8 cellular contexts compared by ENCODE assay signal in genomic region chr15:69159805-69160140, GRCh38. TPM values are rescaled to one million over a fixed set of nuclear protein-coding genes. Genes with fewer than 3 reads are reported as not detected.
A peak's percentile ranks its signal among the peaks of the same experiment; 100 is the strongest.
DNase-seq lines count a peak whose midpoint lies in the region; ATAC-seq, FAIRE-seq and TF ChIP-seq lines count a peak whose summit lies in the region.

No MANE protein-coding gene starts in this region.

- CTCF ChIA-PET in endothelial cell of umbilical vein (lab: Charles Lee), result interaction anchor here (0.9 to 3.9 kb wide), 9 partner anchors 15 to 235 kb away, joined by 3 to 29 read pairs (median 4); no protein-coding TSS in a partner anchor

- ATAC-seq in HG03432 (IDR thresholded peaks at IDR 0.05; ENCODE audit: unreplicated experiment) (no peak), HG02884 (IDR thresholded peaks at IDR 0.05; ENCODE audit: unreplicated experiment) (no peak)
- ATAC-seq in activated CD4-positive, CD25-positive, alpha-beta regulatory T cell treated with anti-CD3 and anti-CD28 coated beads, Interleukin-2, amount 50 U/mL, for 24 hours, result no peak

- no peaks in the 10 kb centered on the region for H3K9me3 ChIP-seq in BLaER1
- no peaks in the 10 kb centered on the region for H3K9me3 ChIP-seq in OCI-LY1 (ENCODE audit: low read length)
- no peaks in the 10 kb centered on the region for H3K9me3 ChIP-seq in endothelial cell of umbilical vein (replicated peaks; ENCODE audit: control insufficient read depth, insufficient read depth, low read length)
- no peaks in the 10 kb centered on the region for H3K9me3 ChIP-seq in neuron (ENCODE audit: low read length)

- H3K27me3 ChIP-seq in BLaER1 (no peaks in the 10 kb centered on the region), OCI-LY1 (ENCODE audit: insufficient read depth, low read length) (no peaks in the 10 kb centered on the region; the same call in 1 of the 2 replicates), endothelial cell of umbilical vein (ENCODE audit: control insufficient read depth in 2 of 2, insufficient read depth in 2 of 2, low read length in 2 of 2) (no peaks in the 10 kb centered on the region), neuron (ENCODE audit: insufficient read depth, low read length) (peaks cover 10% of the 10 kb centered on the region)

- intact Hi-C loops in endothelial cell of umbilical vein (cut with micrococcal nuclease), result loop anchor here (1.0 to 5.0 kb wide), 7 partner anchors 48 to 255 kb away; partner anchors contain the start of gene KIF23

- POLR2A ChIA-PET in endothelial cell of umbilical vein (lab: Charles Lee), result interaction anchor here (1.0 to 1.6 kb wide), 4 partner anchors 14 to 78 kb away, joined by 3 to 12 read pairs (median 3); no protein-coding TSS in a partner anchor

- no peak for FAIRE-seq in endothelial cell of umbilical vein (lab: Jason Lieb, UNC)

- H3K9ac ChIP-seq in BLaER1 (0 out of 2 replicates have a peak overlapping the region, but pooled peaks have one; percentile 95), OCI-LY1 (ENCODE audit: low read length) (peak overlapping the region; percentile 40; the same call in 1 of the 2 replicates), endothelial cell of umbilical vein (replicated peaks; ENCODE audit: extremely low read depth, insufficient read depth, low read length) (peak overlapping the region; percentile 25)

- dilution Hi-C loops in endothelial cell of umbilical vein (cut with MboI; ENCODE audit: extremely low pct_ligation_motif_present, low sequenced_read_pairs), result no loop called here

- peak overlapping the region; percentile 96; the same call in 1 of the 2 replicates for H2AFZ ChIP-seq in OCI-LY1 (ENCODE audit: low read length)
- H2AFZ ChIP-seq in endothelial cell of umbilical vein (ENCODE audit: low read depth, low read length), result peak overlapping the region; percentile 97
- peak overlapping the region; percentile 90 for H2AFZ ChIP-seq in neuron (ENCODE audit: low read depth, low read length)

- H3K79me2 ChIP-seq in OCI-LY1 (ENCODE audit: insufficient read depth, low read length) (no peaks in the 10 kb centered on the region), endothelial cell of umbilical vein (ENCODE audit: control insufficient read depth, insufficient read depth, low read length) (peaks cover 41% of the 10 kb centered on the region)

- no peaks in the 10 kb centered on the region for H3K36me3 ChIP-seq in BLaER1
- H3K36me3 ChIP-seq in OCI-LY1 (ENCODE audit: insufficient read depth, low read length), result no peaks in the 10 kb centered on the region
- H3K36me3 ChIP-seq in endothelial cell of umbilical vein (ENCODE audit: control insufficient read depth in 2 of 2, extremely low read depth in 1 of 2, insufficient read depth in 2 of 2, low read length in 2 of 2), result no peaks in the 10 kb centered on the region
- no peaks in the 10 kb centered on the region for H3K36me3 ChIP-seq in neuron (ENCODE audit: insufficient read depth, low read length)

- H3K4me1 ChIP-seq in BLaER1, result peaks cover 14% of the 10 kb centered on the region; the same call in 1 of the 2 replicates
- H3K4me1 ChIP-seq in OCI-LY1 (ENCODE audit: insufficient read depth, low read length, severe bottlenecking), result peaks cover 13% of the 10 kb centered on the region
- H3K4me1 ChIP-seq in endothelial cell of umbilical vein (ENCODE audit: control insufficient read depth, extremely low read depth, insufficient read depth, low read length), result peaks cover 46% of the 10 kb centered on the region
- H3K4me1 ChIP-seq in neuron (ENCODE audit: insufficient read depth, low read length), result peaks cover 10% of the 10 kb centered on the region

- TF ChIP-seq CTCF in OCI-LY1 (IDR thresholded peaks at IDR 0.05; ENCODE audit: low read length) (no peak), endothelial cell of umbilical vein (IDR thresholded peaks at IDR 0.05; ENCODE audit: extremely low read depth in 1 of 2, insufficient read depth in 1 of 2, low read depth in 1 of 2, low read length in 2 of 2) (no peak)

- no peaks in the 10 kb centered on the region for H3K9me1 ChIP-seq in endothelial cell of umbilical vein (replicated peaks; ENCODE audit: control insufficient read depth, extremely low read depth, insufficient read depth, low read length)

- H3K4me3 ChIP-seq in BLaER1, result peak overlapping the region; percentile 93
- peak overlapping the region; percentile 87 for H3K4me3 ChIP-seq in OCI-LY1 (ENCODE audit: low read depth, low read length, poor library complexity, severe bottlenecking)
- H3K4me3 ChIP-seq in endothelial cell of umbilical vein (replicated peaks in 1 of 3; ENCODE audit: insufficient read depth in 1 of 3, low read depth in 1 of 3, low read length in 3 of 3), result peak overlapping the region; percentile 29 to 70 (median 38)
- peak overlapping the region; percentile 62 for H3K4me3 ChIP-seq in neuron (ENCODE audit: low read length)

- H3K9me2 ChIP-seq in OCI-LY1 (ENCODE audit: low read depth, low read length), result no peaks in the 10 kb centered on the region

- no peak for DNase-seq in endothelial cell of umbilical vein (ENCODE audit: low read depth, low spot score)
- DNase-seq in retina, result no peak

- H3K4me2 ChIP-seq in BLaER1 (peak overlapping the region; percentile 86), OCI-LY1 (ENCODE audit: low read length) (peak overlapping the region; percentile 94), endothelial cell of umbilical vein (ENCODE audit: insufficient read depth, low read length) (peak overlapping the region; percentile 91)

- no peaks in the 10 kb centered on the region for H3F3A ChIP-seq in OCI-LY1 (ENCODE audit: insufficient read depth, low read length)

- H3K27ac ChIP-seq in BLaER1 (no peak overlapping the region), OCI-LY1 (ENCODE audit: low read depth, low read length, poor library complexity, severe bottlenecking) (no peak overlapping the region), endothelial cell of umbilical vein (ENCODE audit: insufficient read depth, low read depth, low read length) (peak overlapping the region; percentile 52)

- BruUV-seq in endothelial cell of umbilical vein (replicated peaks; lab: Mats Ljungman, UMichigan), result TSS peak; percentile 98

- TF ChIP-seq POLR2A in endothelial cell of umbilical vein (IDR thresholded peaks at IDR 0.05; ENCODE audit: low read depth, low read length), result no peak

- H4K20me1 ChIP-seq in BLaER1 (peaks cover 22% of the 10 kb centered on the region), OCI-LY1 (ENCODE audit: insufficient read depth, low read length) (no peaks in the 10 kb centered on the region), endothelial cell of umbilical vein (replicated peaks; ENCODE audit: control insufficient read depth, extremely low read depth, insufficient read depth, low read length) (no peaks in the 10 kb centered on the region)

TF ChIP-seq in endothelial cell of umbilical vein, 7 proteins besides CTCF, POLR2A, EP300 and RAD21:
- TF ChIP-seq POLR2AphosphoS5 (IDR thresholded peaks at IDR 0.05; ENCODE audit: insufficient read depth, low read depth, low read length) (no peak), JUN (IDR thresholded peaks at IDR 0.05; ENCODE audit: borderline replicate concordance, insufficient read depth, insufficient read length, low read depth) (no peak)

RNA-seq across cellular contexts. Expression of gene GLCE, which starts 0.7 kb away (rescaled TPM):
- total RNA-seq in endothelial cell of umbilical vein, result 79.8 and 86.6 TPM in 2 replicates
- polyA plus RNA-seq in endothelial cell of umbilical vein, result 45.4 and 48.1 TPM in 2 replicates
- polyA plus RNA-seq in endothelial cell of umbilical vein (2011; cell fraction: cytosol; rRNA removed), result 57.1 and 60.9 TPM in 2 replicates
- 53.8 and 63.7 TPM in 2 replicates for polyA plus RNA-seq in endothelial cell of umbilical vein (2011; cell fraction: nucleus; rRNA removed)
- polyA plus RNA-seq in endothelial cell of umbilical vein (2012), result 55.5 and 102 TPM in 2 replicates
- polyA minus RNA-seq in endothelial cell of umbilical vein, result 95.8 and 97.0 TPM in 2 replicates
- polyA minus RNA-seq in endothelial cell of umbilical vein (2011; cell fraction: cytosol; rRNA and poly(A)+ RNA removed), result 9.9 TPM
- 62.0 and 86.7 TPM in 2 replicates for polyA minus RNA-seq in endothelial cell of umbilical vein (2011; cell fraction: nucleus; rRNA and poly(A)+ RNA removed)

Comparison
In these comparisons a context has a peak if more than half of its experiments do, and no peak if none do; other contexts are left out.
1. H3K4me3 ChIP-seq: peak in every context shown above with its lines; median percentile 93 in BLaER1; 87 in OCI-LY1; 62 in neuron; 38 in endothelial cell of umbilical vein.
2. H3K9ac ChIP-seq: peak in every context shown above with its lines; median percentile 95 in BLaER1; 40 in OCI-LY1; 25 in endothelial cell of umbilical vein.